8 cellular contexts compared by ENCODE assay signal in the genomic region with DNA sequence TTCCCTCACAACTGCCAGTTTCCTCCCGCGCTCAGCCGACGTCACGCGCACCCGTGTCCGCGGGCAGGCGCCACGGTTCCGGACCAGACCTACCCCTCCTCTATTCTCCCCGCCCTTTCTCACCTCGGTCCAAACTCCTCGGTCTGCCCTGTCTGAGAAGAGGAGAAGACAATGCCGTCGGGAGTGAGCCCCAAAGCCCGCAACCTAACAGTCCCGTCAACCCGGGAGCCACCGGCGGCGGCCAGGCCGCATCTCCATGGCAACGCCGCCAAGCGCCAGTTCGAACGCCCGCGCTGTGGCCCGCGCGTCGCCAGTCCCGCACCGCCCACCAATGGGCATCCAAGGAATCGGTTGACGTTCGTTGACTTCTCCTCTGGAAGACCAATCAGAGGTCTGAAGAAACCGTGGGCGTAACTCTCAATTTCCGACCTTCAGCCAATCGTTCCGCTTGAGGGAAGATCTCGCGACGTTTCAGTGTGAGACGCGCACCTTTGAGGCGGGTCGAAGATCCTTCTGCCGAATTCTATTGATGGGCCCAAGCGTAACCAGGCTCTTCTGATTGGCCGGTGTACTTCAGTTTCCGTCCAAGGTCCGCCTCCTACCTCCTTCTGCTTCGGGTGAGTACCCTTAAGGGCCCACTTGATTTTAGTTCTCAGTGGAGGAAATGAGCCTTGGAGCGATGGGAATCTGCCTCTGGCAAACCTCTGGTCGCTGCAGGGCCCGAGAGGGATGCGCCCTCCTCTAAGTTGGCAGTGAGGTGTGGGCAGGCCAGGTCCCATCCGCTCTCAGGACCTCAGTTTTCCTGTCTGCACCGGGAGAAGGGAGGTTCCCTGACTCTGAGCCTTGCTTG.
DNase-seq lines count a peak whose midpoint lies in the region; ATAC-seq and TF ChIP-seq lines count a peak whose summit lies in the region.

A gene with protein sequence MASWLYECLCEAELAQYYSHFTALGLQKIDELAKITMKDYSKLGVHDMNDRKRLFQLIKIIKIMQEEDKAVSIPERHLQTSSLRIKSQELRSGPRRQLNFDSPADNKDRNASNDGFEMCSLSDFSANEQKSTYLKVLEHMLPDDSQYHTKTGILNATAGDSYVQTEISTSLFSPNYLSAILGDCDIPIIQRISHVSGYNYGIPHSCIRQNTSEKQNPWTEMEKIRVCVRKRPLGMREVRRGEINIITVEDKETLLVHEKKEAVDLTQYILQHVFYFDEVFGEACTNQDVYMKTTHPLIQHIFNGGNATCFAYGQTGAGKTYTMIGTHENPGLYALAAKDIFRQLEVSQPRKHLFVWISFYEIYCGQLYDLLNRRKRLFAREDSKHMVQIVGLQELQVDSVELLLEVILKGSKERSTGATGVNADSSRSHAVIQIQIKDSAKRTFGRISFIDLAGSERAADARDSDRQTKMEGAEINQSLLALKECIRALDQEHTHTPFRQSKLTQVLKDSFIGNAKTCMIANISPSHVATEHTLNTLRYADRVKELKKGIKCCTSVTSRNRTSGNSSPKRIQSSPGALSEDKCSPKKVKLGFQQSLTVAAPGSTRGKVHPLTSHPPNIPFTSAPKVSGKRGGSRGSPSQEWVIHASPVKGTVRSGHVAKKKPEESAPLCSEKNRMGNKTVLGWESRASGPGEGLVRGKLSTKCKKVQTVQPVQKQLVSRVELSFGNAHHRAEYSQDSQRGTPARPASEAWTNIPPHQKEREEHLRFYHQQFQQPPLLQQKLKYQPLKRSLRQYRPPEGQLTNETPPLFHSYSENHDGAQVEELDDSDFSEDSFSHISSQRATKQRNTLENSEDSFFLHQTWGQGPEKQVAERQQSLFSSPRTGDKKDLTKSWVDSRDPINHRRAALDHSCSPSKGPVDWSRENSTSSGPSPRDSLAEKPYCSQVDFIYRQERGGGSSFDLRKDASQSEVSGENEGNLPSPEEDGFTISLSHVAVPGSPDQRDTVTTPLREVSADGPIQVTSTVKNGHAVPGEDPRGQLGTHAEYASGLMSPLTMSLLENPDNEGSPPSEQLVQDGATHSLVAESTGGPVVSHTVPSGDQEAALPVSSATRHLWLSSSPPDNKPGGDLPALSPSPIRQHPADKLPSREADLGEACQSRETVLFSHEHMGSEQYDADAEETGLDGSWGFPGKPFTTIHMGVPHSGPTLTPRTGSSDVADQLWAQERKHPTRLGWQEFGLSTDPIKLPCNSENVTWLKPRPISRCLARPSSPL (N-terminal part only) (minus strand): TSS at position 286 of the 850 bp plus-strand sequence. CDS start 17,922 bp downstream, outside the sequence.
A gene (plus strand): TSS at position 587 of the 850 bp plus-strand sequence. CDS start 9,471 bp downstream, outside the sequence.

- peak; percentile 87 for TF ChIP-seq POLR2A in GM19099 (IDR thresholded peaks at IDR 0.05; ENCODE audit: extremely low read depth, insufficient read length, low read depth)

- DNase-seq in AML-193 (lab: John Stamatoyannopoulos, UW) (peak; percentile 100), NCI-H446 treated with DMSO at 0.1 percent for 48 hours (lab: John Stamatoyannopoulos, UW) (peak; percentile 100), cerebellar nuclear complex (lab: John Stamatoyannopoulos, UW) (peak; percentile 91 to 97), islet precursor cell (peak; percentile 99)
- DNase-seq in activated CD4-positive, CD25-positive, alpha-beta regulatory T cell treated with anti-CD3 and anti-CD28 coated beads, Interleukin-2, amount 50 U/mL, for 72 hours: peak; percentile 94
- DNase-seq in stimulated activated CD4-positive, alpha-beta T cell treated with anti-CD3 and anti-CD28 coated beads, Interleukin-12 subunit alpha, Interleukin-12 subunit beta, amount 100 ng/mL, for 4 hours: peak; percentile 89

- ATAC-seq in HG03378 (IDR thresholded peaks at IDR 0.05; ENCODE audit: unreplicated experiment): peak; percentile 93

Comparison
In these comparisons a context has a peak if more than half of its experiments do, and no peak if none do; other contexts are left out.
1. Peak in every context shown above with its lines: DNase-seq and ATAC-seq.